ENCODE assay signal across 8 cellular contexts in genomic region chr7:90412458-90413184, GRCh38. TPM values are rescaled to one million over a fixed set of nuclear protein-coding genes. Genes with fewer than 3 reads are reported as not detected.
A peak's percentile ranks its signal among the peaks of the same experiment; 100 is the strongest.
DNase-seq lines count a peak whose midpoint lies in the region; FAIRE-seq and TF ChIP-seq lines count a peak whose summit lies in the region.

No MANE protein-coding gene starts in this region.

- no peak overlapping the region for H3K4me3 ChIP-seq in HFF-Myc (replicated peaks; ENCODE audit: low read depth, low read length)
- no peak overlapping the region for H3K4me3 ChIP-seq in iPS DF 6.9 (ENCODE audit: low read length)

- H3K4me1 ChIP-seq in iPS DF 6.9 (ENCODE audit: control insufficient read depth, insufficient read depth, low read length), result no peaks in the 10 kb centered on the region

- peak overlapping the region; percentile 61 for H3K27ac ChIP-seq in VCaP
- no peak overlapping the region for H3K27ac ChIP-seq in iPS DF 6.9 (ENCODE audit: low read length)

- H3K9me3 ChIP-seq in iPS DF 6.9 (ENCODE audit: control insufficient read depth, insufficient read depth, low read length), result no peaks in the 10 kb centered on the region

- DNase-seq in ELR (ENCODE audit: low read depth) (peak; percentile 47), HFF-Myc (ENCODE audit: extremely low read depth, low read depth) (no peak), iPS DF 6.9 (ENCODE audit: low read depth, low spot score) (peak; percentile 18), AG08395 (ENCODE audit: low spot score) (no peak), frontal cortex (ENCODE audit: low spot score in 2 of 2) (no peak), superior temporal gyrus (ENCODE audit: extremely low spot score) (no peak), NCI-H446 treated with DMSO at 0.1 percent for 48 hours (lab: John Stamatoyannopoulos, UW) (no peak)

- no peak for FAIRE-seq in frontal cortex (lab: Jason Lieb, UNC)

- no peaks in the 10 kb centered on the region for H3K27me3 ChIP-seq in iPS DF 6.9 (ENCODE audit: control insufficient read depth, insufficient read depth, low read length)

- H3K36me3 ChIP-seq in iPS DF 6.9 (ENCODE audit: control insufficient read depth, insufficient read depth, low read length), result no peaks in the 10 kb centered on the region; the same call in 1 of the 2 replicates

- TF ChIP-seq CTCF in HFF-Myc (IDR thresholded peaks at IDR 0.05; ENCODE audit: low read depth, low read length, missing control alignments) (peak; percentile 6), VCaP (conservative IDR thresholded peaks at IDR 0.05) (peak; percentile 74)

- WGBS in iPS DF 6.9 (ENCODE audit: insufficient coverage, insufficient read length), result no CpG with 5 or more reads among the region's 11 CpGs

RNA-seq across cellular contexts. Expression of gene CLDN12, which starts 9.4 kb away (rescaled TPM):
- total RNA-seq in frontal cortex, result 45.2 TPM

RNA-seq across cellular contexts. Expression of gene PTTG1IP2, which starts 56.8 kb away (rescaled TPM):
- total RNA-seq in frontal cortex, result not detected

Comparison
In these comparisons a context has a peak if more than half of its experiments do, and no peak if none do; other contexts are left out.
1. DNase-seq: peak in ELR (single experiment) and iPS DF 6.9 (single experiment); none in HFF-Myc (single experiment), AG08395 (single experiment), frontal cortex (0 of 2), superior temporal gyrus (single experiment) and NCI-H446 treated with DMSO at 0.1 percent for 48 hours (single experiment).